Comparison of ENCODE assay signal across 8 cellular contexts in the genomic region with DNA sequence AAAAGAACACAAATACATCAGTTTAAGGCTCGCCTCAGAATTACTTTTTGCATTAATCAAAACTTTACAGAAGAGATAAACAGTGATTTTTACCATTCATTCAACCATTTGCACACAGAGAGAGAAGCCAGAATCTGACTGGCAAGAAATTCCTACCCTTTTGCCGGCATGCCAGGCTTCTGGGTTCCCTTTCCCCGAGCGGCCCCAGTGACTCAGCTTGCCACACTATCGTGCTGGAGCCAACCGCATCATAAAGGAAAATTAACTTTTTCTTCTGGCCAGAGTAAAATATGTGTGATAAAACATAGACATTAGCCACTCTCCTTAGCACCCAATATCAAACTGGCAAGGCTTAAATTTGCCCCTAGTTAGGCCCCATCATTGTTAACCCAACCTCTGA.
"Had no signal": no experiment of that assay in that cellular context is flagged by ENCODE, and none has a peak within 500 bp of the region (broad histone marks: within the 10 kb centered on the region; RNA-seq: fewer than 3 reads in every experiment).

No MANE protein-coding gene starts in this region.

- H3K4me3 Mint-ChIP-seq: HFFc6, IgD-negative memory B cell had no signal

- H3K4me1 ChIP-seq: HAP-1 had no signal

- DNase-seq: GOT3, H7, HFFc6, KBM-7 had no signal

- H3K9me3 ChIP-seq: HAP-1 had no signal

- H3K9me3 Mint-ChIP-seq: HFFc6, IgD-negative memory B cell had no signal

- H3K27ac ChIP-seq: KMS-11 had no signal

- H3K4me3 ChIP-seq: HAP-1 had no signal

- H3K36me3 ChIP-seq: HAP-1 had no signal

- H3K27ac Mint-ChIP-seq: HFFc6, IgD-negative memory B cell had no signal

- H3K4me1 Mint-ChIP-seq: IgD-negative memory B cell had no signal

- H3K4me2 ChIP-seq: KMS-11 had no signal

- ATAC-seq: HCT116 had no signal

- H3K36me3 Mint-ChIP-seq: IgD-negative memory B cell had no signal
